In the genomic region with DNA sequence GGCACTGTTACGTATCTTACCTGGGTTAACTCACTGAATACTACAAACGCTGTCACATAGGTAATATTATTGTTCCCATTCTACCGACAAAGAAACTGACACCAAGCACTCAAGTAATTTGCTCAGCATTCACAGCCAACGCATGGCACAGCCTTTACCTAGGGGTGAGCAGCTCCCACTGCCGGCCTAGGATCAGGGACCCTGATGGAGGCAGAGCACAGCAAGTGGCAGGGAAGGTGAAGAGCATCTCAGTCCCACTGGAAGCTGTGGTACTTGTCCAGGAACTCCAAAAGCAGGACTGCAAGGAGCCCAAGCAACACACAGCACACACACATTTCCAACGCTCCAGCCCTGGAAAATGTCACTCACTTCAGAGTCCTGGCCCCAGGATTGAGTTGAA, we compare ENCODE assay signal across 22 cellular contexts.
DNase-seq lines count a peak whose midpoint lies in the region; ATAC-seq, FAIRE-seq and TF ChIP-seq lines count a peak whose summit lies in the region.
"Had no signal": no experiment of that assay in that cellular context is flagged by ENCODE, and none has a peak within 500 bp of the region (broad histone marks: within the 10 kb centered on the region; RNA-seq: fewer than 3 reads in every experiment).

No MANE protein-coding gene starts in this region.

- no peak overlapping the region for H3K27ac ChIP-seq in HepG2 (ENCODE audit: extremely low read length, insufficient read depth, low read length)
- no peak overlapping the region for H3K27ac ChIP-seq in right lobe of liver
- no peak overlapping the region for H3K27ac ChIP-seq in endodermal cell (ENCODE audit: low read depth, low read length)
- H3K27ac ChIP-seq: 22Rv1; BLaER1 treated with 17β-estradiol and CSF1 and Interleukin-3, amounts not matched to agents 10 nM and 100 nM had no signal

- no peak for FAIRE-seq in HepG2 (lab: Jason Lieb, UNC)
- FAIRE-seq: A204.1, G401.6, GM12892 had no signal

- H3K36me3 ChIP-seq in HepG2 (replicated peaks in 1 of 2; ENCODE audit: control insufficient read depth in 1 of 2, insufficient read depth in 2 of 2, low read length in 2 of 2), result no peaks in the 10 kb centered on the region
- H3K36me3 ChIP-seq in right lobe of liver, result no peaks in the 10 kb centered on the region
- H3K36me3 ChIP-seq in endodermal cell (ENCODE audit: control insufficient read depth, insufficient read depth, low read length), result no peaks in the 10 kb centered on the region
- H3K36me3 ChIP-seq: BE2C; BLaER1 treated with 17β-estradiol and CSF1 and Interleukin-3, amounts not matched to agents 10 nM and 100 nM; HAP-1 had no signal

- no peak overlapping the region for H3K27ac Mint-ChIP-seq in endodermal cell
- no peak overlapping the region for H3K27ac Mint-ChIP-seq in stimulated activated memory B cell treated with anti-CD40 and anti-IgM and Interleukin-4, amounts not matched to agents 10 μg/mL and 1 μg/mL and 100 μg/mL, for 72 hours
- no peak overlapping the region for H3K27ac Mint-ChIP-seq in activated CD4-positive, alpha-beta T cell treated with anti-CD3 and anti-CD28 coated beads, Interleukin-2, amount 10 ng/mL, durations not matched to agents 24 days and 14 days
- H3K27ac Mint-ChIP-seq: CD14-positive monocyte; CD4-positive, alpha-beta T cell; CD8-positive, alpha-beta memory T cell; GM23338; HFFc6 had no signal

- no peak overlapping the region for H2AFZ ChIP-seq in HepG2 (ENCODE audit: low read length)
- H2AFZ ChIP-seq: GM23338 had no signal

- no peaks in the 10 kb centered on the region for H4K20me1 ChIP-seq in HepG2 (ENCODE audit: insufficient read depth, low read length)
- H4K20me1 ChIP-seq: BLaER1 treated with 17β-estradiol and CSF1 and Interleukin-3, amounts not matched to agents 10 nM and 100 nM had no signal

- TF ChIP-seq POLR2A in HepG2 (IDR thresholded peaks at IDR 0.05; ENCODE audit: insufficient read depth in 1 of 2, low read depth in 2 of 2, low read length in 2 of 2) (no peak), right lobe of liver (IDR thresholded peaks at IDR 0.05) (no peak)

- peaks cover 7% of the 10 kb centered on the region for H3K4me1 Mint-ChIP-seq in endodermal cell
- no peaks in the 10 kb centered on the region for H3K4me1 Mint-ChIP-seq in stimulated activated memory B cell treated with anti-CD40 and anti-IgM and Interleukin-4, amounts not matched to agents 10 μg/mL and 1 μg/mL and 100 μg/mL, for 72 hours
- no peaks in the 10 kb centered on the region for H3K4me1 Mint-ChIP-seq in activated CD4-positive, alpha-beta T cell treated with anti-CD3 and anti-CD28 coated beads, Interleukin-2, amount 10 ng/mL, durations not matched to agents 24 days and 14 days
- H3K4me1 Mint-ChIP-seq: CD14-positive monocyte; CD8-positive, alpha-beta memory T cell; GM23338 had no signal

- CTCF ChIA-PET in HepG2 (lab: Yijun Ruan, JAX; ENCODE audit: low intra/inter-chr PET ratio, low total read pairs), result no interaction called here

- H3K9me3 ChIP-seq in HepG2 (ENCODE audit: low read length) (no peaks in the 10 kb centered on the region), right lobe of liver (no peaks in the 10 kb centered on the region), endodermal cell (ENCODE audit: control insufficient read depth, low read length) (peaks cover 9% of the 10 kb centered on the region)
- H3K9me3 ChIP-seq: BE2C, HAP-1 had no signal

- no peak for TF ChIP-seq RAD21 in HepG2 (CRISPR knock-in tag; IDR thresholded peaks at IDR 0.05)

- POLR2A ChIA-PET in HepG2 (lab: Yijun Ruan, JAX), result no interaction called here

- no peak overlapping the region for H3K4me3 ChIP-seq in HepG2 (replicated peaks in 1 of 3; ENCODE audit: insufficient read depth in 1 of 3, low read depth in 2 of 3, low read length in 3 of 3)
- no peak overlapping the region for H3K4me3 ChIP-seq in right lobe of liver
- no peak overlapping the region for H3K4me3 ChIP-seq in endodermal cell (ENCODE audit: low read length)
- H3K4me3 ChIP-seq: BLaER1 treated with 17β-estradiol and CSF1 and Interleukin-3, amounts not matched to agents 10 nM and 100 nM; GM23338; HAP-1 had no signal

- intact Hi-C loops in HepG2 (cut with micrococcal nuclease; ENCODE audit: unreplicated experiment) (no loop called here), right lobe of liver (cut with DNase I) (no loop called here)
- intact Hi-C loops in activated CD4-positive, alpha-beta T cell treated with anti-CD3 and anti-CD28 coated beads, Interleukin-2, amount 10 ng/mL, durations not matched to agents 24 days and 14 days (cut with micrococcal nuclease), result no loop called here

- H3K79me2 ChIP-seq in HepG2 (ENCODE audit: insufficient read depth, low read length), result no peaks in the 10 kb centered on the region

- no peak overlapping the region for H3K4me3 Mint-ChIP-seq in endodermal cell
- no peak overlapping the region for H3K4me3 Mint-ChIP-seq in stimulated activated memory B cell treated with anti-CD40 and anti-IgM and Interleukin-4, amounts not matched to agents 10 μg/mL and 1 μg/mL and 100 μg/mL, for 72 hours
- H3K4me3 Mint-ChIP-seq in activated CD4-positive, alpha-beta T cell treated with anti-CD3 and anti-CD28 coated beads, Interleukin-2, amount 10 ng/mL, durations not matched to agents 24 days and 14 days, result no peak overlapping the region
- H3K4me3 Mint-ChIP-seq: CD14-positive monocyte; CD4-positive, alpha-beta T cell; CD8-positive, alpha-beta memory T cell; GM23338; HFFc6 had no signal

- H3K9ac ChIP-seq in HepG2 (ENCODE audit: insufficient read depth, low read depth, low read length) (no peak overlapping the region), endodermal cell (ENCODE audit: extremely low read depth, low read length, poor library complexity, severe bottlenecking) (no peak overlapping the region)
- H3K9ac ChIP-seq: BLaER1 treated with 17β-estradiol and CSF1 and Interleukin-3, amounts not matched to agents 10 nM and 100 nM had no signal

- BruUV-seq in HepG2 (replicated peaks; lab: Mats Ljungman, UMichigan), result no TSS peak

- peaks cover 3% of the 10 kb centered on the region for H3K27me3 Mint-ChIP-seq in endodermal cell (ENCODE audit: insufficient read depth)
- peaks cover 10% of the 10 kb centered on the region for H3K27me3 Mint-ChIP-seq in stimulated activated memory B cell treated with anti-CD40 and anti-IgM and Interleukin-4, amounts not matched to agents 10 μg/mL and 1 μg/mL and 100 μg/mL, for 72 hours
- no peaks in the 10 kb centered on the region for H3K27me3 Mint-ChIP-seq in activated CD4-positive, alpha-beta T cell treated with anti-CD3 and anti-CD28 coated beads, Interleukin-2, amount 10 ng/mL, durations not matched to agents 24 days and 14 days

- no peaks in the 10 kb centered on the region for H3K27me3 ChIP-seq in HepG2 (ENCODE audit: control insufficient read depth in 1 of 2, insufficient read depth in 2 of 2, low read length in 2 of 2)
- no peaks in the 10 kb centered on the region for H3K27me3 ChIP-seq in right lobe of liver
- no peaks in the 10 kb centered on the region for H3K27me3 ChIP-seq in endodermal cell (ENCODE audit: control insufficient read depth, insufficient read depth, low read length, poor library complexity, severe bottlenecking)
- H3K27me3 ChIP-seq: BE2C; BLaER1 treated with 17β-estradiol and CSF1 and Interleukin-3, amounts not matched to agents 10 nM and 100 nM had no signal

- no peak for TF ChIP-seq EP300 in HepG2 (IDR thresholded peaks at IDR 0.05; ENCODE audit: low read depth in 2 of 2, low read length in 2 of 2)
- no peak for TF ChIP-seq EP300 in HepG2 (CRISPR knock-in tag; IDR thresholded peaks at IDR 0.05; ENCODE audit: borderline replicate concordance)

- H3K9me3 Mint-ChIP-seq in endodermal cell, result peaks cover 4% of the 10 kb centered on the region
- no peaks in the 10 kb centered on the region for H3K9me3 Mint-ChIP-seq in stimulated activated memory B cell treated with anti-CD40 and anti-IgM and Interleukin-4, amounts not matched to agents 10 μg/mL and 1 μg/mL and 100 μg/mL, for 72 hours
- H3K9me3 Mint-ChIP-seq in activated CD4-positive, alpha-beta T cell treated with anti-CD3 and anti-CD28 coated beads, Interleukin-2, amount 10 ng/mL, durations not matched to agents 24 days and 14 days, result no peaks in the 10 kb centered on the region
- H3K9me3 Mint-ChIP-seq: CD4-positive, alpha-beta T cell; CD8-positive, alpha-beta memory T cell; HFFc6 had no signal

- whole genome bisulfite sequencing in HepG2 (ENCODE audit: low lambda C conversion rate), result 43% methylated on average over 5 of the region's 6 CpGs
- 85% methylated on average over 4 of the region's 6 CpGs for WGBS in right lobe of liver (ENCODE audit: insufficient coverage, low coverage, low lambda C conversion rate, missing lambda C conversion rate)
- 93 to 95% methylated on average over 5 to 6 of the region's 6 CpGs for WGBS in endodermal cell (ENCODE audit: insufficient coverage in 1 of 2, insufficient read length in 1 of 2), 2 experiments

- H3K4me1 ChIP-seq in HepG2 (ENCODE audit: insufficient read depth, low read length) (peaks cover 10% of the 10 kb centered on the region), right lobe of liver (no peaks in the 10 kb centered on the region), endodermal cell (ENCODE audit: control insufficient read depth, insufficient read depth, low read length) (peaks cover 4% of the 10 kb centered on the region)
- H3K4me1 ChIP-seq: HAP-1 had no signal

- no peak overlapping the region for H3K4me2 ChIP-seq in HepG2 (ENCODE audit: low read depth, low read length)
- H3K4me2 ChIP-seq: BLaER1 treated with 17β-estradiol and CSF1 and Interleukin-3, amounts not matched to agents 10 nM and 100 nM; GM23338 had no signal

- ATAC-seq in HepG2 (peak; percentile 69; the same call in 2 of the 3 replicates), right lobe of liver (no peak), HG03432 (IDR thresholded peaks at IDR 0.05; ENCODE audit: unreplicated experiment) (no peak)
- peak; percentile 28 for ATAC-seq in stimulated activated memory B cell treated with anti-CD40 and anti-IgM and Interleukin-4, amounts not matched to agents 10 μg/mL and 1 μg/mL and 100 μg/mL, for 72 hours
- ATAC-seq: GM23338 had no signal

- in situ Hi-C loops in HepG2 (cut with HindIII; ENCODE audit: extremely low pct_ligation_motif_present, low pct_unique_long_range_greater_than_20kb), result no loop called here

- TF ChIP-seq CTCF in HepG2 (CRISPR knock-in tag; IDR thresholded peaks at IDR 0.05) (no peak), right lobe of liver (IDR thresholded peaks at IDR 0.05) (no peak), endodermal cell (conservative IDR thresholded peaks at IDR 0.05) (peak; percentile 37)

- DNase-seq in HepG2 (ENCODE audit: low spot score) (no peak), right lobe of liver (no peak), endodermal cell (no peak), D341Med (ENCODE audit: low spot score) (no peak)
- no peak for DNase-seq in activated CD4-positive, alpha-beta T cell treated with anti-CD3 and anti-CD28 coated beads, Interleukin-2, amount 10 ng/mL, durations not matched to agents 24 days and 14 days
- DNase-seq: AML-193; BE2C; CD4-positive, alpha-beta T cell; CD8-positive, alpha-beta memory T cell; DMS153; DND-41; HFFc6 had no signal

- H3K36me3 Mint-ChIP-seq in endodermal cell (ENCODE audit: low read depth), result no peaks in the 10 kb centered on the region
- H3K36me3 Mint-ChIP-seq in stimulated activated memory B cell treated with anti-CD40 and anti-IgM and Interleukin-4, amounts not matched to agents 10 μg/mL and 1 μg/mL and 100 μg/mL, for 72 hours, result no peaks in the 10 kb centered on the region
- no peaks in the 10 kb centered on the region for H3K36me3 Mint-ChIP-seq in activated CD4-positive, alpha-beta T cell treated with anti-CD3 and anti-CD28 coated beads, Interleukin-2, amount 10 ng/mL, durations not matched to agents 24 days and 14 days (ENCODE audit: low read depth)
- H3K36me3 Mint-ChIP-seq: CD14-positive monocyte; CD8-positive, alpha-beta memory T cell had no signal

Comparison
In these comparisons a context has a peak if more than half of its experiments do, and no peak if none do; other contexts are left out.
1. ATAC-seq: peak in HepG2 (single experiment) and stimulated activated memory B cell treated with anti-CD40 and anti-IgM and Interleukin-4, amounts not matched to agents 10 μg/mL and 1 μg/mL and 100 μg/mL, for 72 hours (single experiment); none in right lobe of liver (0 of 4) and HG03432 (single experiment).